Comparison of ENCODE assay signal across 8 cellular contexts in the genomic region with DNA sequence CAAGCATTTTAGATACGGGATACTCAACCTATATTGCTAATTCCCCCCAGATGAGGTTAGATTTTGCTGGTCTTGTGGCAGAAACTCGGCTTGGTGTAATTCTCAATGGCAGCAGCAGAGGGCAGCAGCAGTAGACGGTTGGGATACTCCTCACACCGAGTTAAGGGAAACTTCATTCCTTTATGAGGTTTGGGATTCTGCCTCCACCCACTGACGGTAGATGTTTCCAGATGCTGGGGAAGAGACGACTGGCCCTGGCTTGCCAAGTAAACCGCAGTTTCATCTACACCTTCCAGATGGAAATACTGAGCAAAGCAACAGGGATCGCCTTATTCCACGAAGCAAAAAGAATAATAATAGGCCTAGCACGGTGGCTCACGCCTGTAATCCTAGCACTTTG. TPM values are rescaled to one million over a fixed set of nuclear protein-coding genes. Genes with fewer than 3 reads are reported as not detected.
DNase-seq lines count a peak whose midpoint lies in the region; ATAC-seq lines count a peak whose summit lies in the region.

No MANE protein-coding gene starts in this region.

- no peak for ATAC-seq in HG03045 (IDR thresholded peaks at IDR 0.05; ENCODE audit: unreplicated experiment)

- no peaks in the 10 kb centered on the region for H3K4me1 ChIP-seq in CD4-positive, alpha-beta memory T cell (ENCODE audit: insufficient read depth, low read length)

- H3K27me3 ChIP-seq in CD4-positive, alpha-beta memory T cell (ENCODE audit: insufficient read depth, low read length) = no peaks in the 10 kb centered on the region

- H3K9me3 Mint-ChIP-seq in CD4-positive, alpha-beta memory T cell = peaks cover 0 to 4% (median 0%) of the 10 kb centered on the region in 8 donors
- no peaks in the 10 kb centered on the region for H3K9me3 Mint-ChIP-seq in activated CD4-positive, alpha-beta memory T cell treated with anti-CD3 and anti-CD28 coated beads, Interleukin-2, amount 10 ng/mL, durations not matched to agents 7 days and 5 days

- H3K27ac ChIP-seq in CD4-positive, alpha-beta memory T cell (ENCODE audit: low read depth, low read length) = no peak overlapping the region

- no peaks in the 10 kb centered on the region for H3K36me3 Mint-ChIP-seq in CD4-positive, alpha-beta memory T cell
- H3K36me3 Mint-ChIP-seq in activated CD4-positive, alpha-beta memory T cell treated with anti-CD3 and anti-CD28 coated beads, Interleukin-2, amount 10 ng/mL, durations not matched to agents 7 days and 5 days (ENCODE audit: low read depth) = no peaks in the 10 kb centered on the region

- POLR2A ChIA-PET in CD4-positive, alpha-beta memory T cell (lab: Charles Lee; ENCODE audit: partially characterized antibody) = no interaction called here
- POLR2A ChIA-PET in activated CD4-positive, alpha-beta memory T cell treated with anti-CD3 and anti-CD28 coated beads, Interleukin-2, amount 10 ng/mL, durations not matched to agents 7 days and 5 days (lab: Charles Lee) = no interaction called here

- peak; percentile 54 to 70 (median 63) for DNase-seq in CD4-positive, alpha-beta memory T cell
- DNase-seq in HPDE6-E6E7 (ENCODE audit: extremely low spot score) = peak; percentile 74
- peak; percentile 75 for DNase-seq in NCI-H82 treated with DMSO at 0.1 percent for 48 hours (lab: John Stamatoyannopoulos, UW; ENCODE audit: unreplicated experiment)
- peak; percentile 67 for DNase-seq in activated CD4-positive, alpha-beta memory T cell treated with anti-CD3 and anti-CD28 coated beads, Interleukin-2, amount 10 ng/mL, durations not matched to agents 7 days and 5 days
- DNase-seq in effector CD8-positive, alpha-beta T cell (lab: John Stamatoyannopoulos, UW) = peak; percentile 58
- peak; percentile 76 to 86 for DNase-seq in lung microvascular endothelial cell (ENCODE audit: low read depth in 2 of 2)
- peak; percentile 43 for DNase-seq in stimulated activated CD8-positive, alpha-beta memory T cell treated with anti-CD3 and anti-CD28 coated beads, Interleukin-12 subunit alpha, Interleukin-12 subunit beta, amount 100 ng/mL, for 4 hours (ENCODE audit: low read depth)

- H3K4me3 Mint-ChIP-seq in CD4-positive, alpha-beta memory T cell = no peak overlapping the region
- H3K4me3 Mint-ChIP-seq in activated CD4-positive, alpha-beta memory T cell treated with anti-CD3 and anti-CD28 coated beads, Interleukin-2, amount 10 ng/mL, durations not matched to agents 7 days and 5 days = no peak overlapping the region

- peaks cover 0 to 2% of the 10 kb centered on the region in 2 donors for H3K27me3 Mint-ChIP-seq in CD4-positive, alpha-beta memory T cell
- peaks cover 5% of the 10 kb centered on the region for H3K27me3 Mint-ChIP-seq in activated CD4-positive, alpha-beta memory T cell treated with anti-CD3 and anti-CD28 coated beads, Interleukin-2, amount 10 ng/mL, durations not matched to agents 7 days and 5 days

- no peaks in the 10 kb centered on the region for H3K36me3 ChIP-seq in CD4-positive, alpha-beta memory T cell (ENCODE audit: insufficient read depth, low read length)

- H3K4me1 Mint-ChIP-seq in CD4-positive, alpha-beta memory T cell = peaks cover 4 to 12% (median 6%) of the 10 kb centered on the region in 4 donors
- peaks cover 12% of the 10 kb centered on the region for H3K4me1 Mint-ChIP-seq in activated CD4-positive, alpha-beta memory T cell treated with anti-CD3 and anti-CD28 coated beads, Interleukin-2, amount 10 ng/mL, durations not matched to agents 7 days and 5 days

- intact Hi-C loops in CD4-positive, alpha-beta memory T cell (cut with micrococcal nuclease) = loop anchor here (1.0 kb wide), 4 partner anchors 20 to 431 kb away; no protein-coding TSS in a partner anchor

- CTCF ChIA-PET in CD4-positive, alpha-beta memory T cell (lab: Charles Lee; ENCODE audit: partially characterized antibody) = interaction anchor here (1.0 to 2.4 kb wide), 7 partner anchors 18 to 730 kb away, joined by 3 to 11 read pairs (median 5); a partner anchor contains a TSS
- CTCF ChIA-PET in activated CD4-positive, alpha-beta memory T cell treated with anti-CD3 and anti-CD28 coated beads, Interleukin-2, amount 10 ng/mL, durations not matched to agents 7 days and 5 days (lab: Charles Lee) = interaction anchor here (1.2 to 3.8 kb wide), 3 partner anchors 205 to 730 kb away, joined by 3 to 37 read pairs (median 5); a partner anchor contains a TSS

- peak overlapping the region in 2 of 7 donors; percentile 1 to 13 for H3K27ac Mint-ChIP-seq in CD4-positive, alpha-beta memory T cell
- no peak overlapping the region for H3K27ac Mint-ChIP-seq in activated CD4-positive, alpha-beta memory T cell treated with anti-CD3 and anti-CD28 coated beads, Interleukin-2, amount 10 ng/mL, durations not matched to agents 7 days and 5 days

- H3K9me3 ChIP-seq in CD4-positive, alpha-beta memory T cell (ENCODE audit: control insufficient read depth in 1 of 2, low read length in 2 of 2) = no peaks in the 10 kb centered on the region

- no peak overlapping the region for H3K4me3 ChIP-seq in CD4-positive, alpha-beta memory T cell (ENCODE audit: low read length in 2 of 2)

RNA-seq across cellular contexts. Expression of a gene that starts 8.2 kb away (rescaled TPM):
- 10 to 100 TPM; 12.6 to 13.2 TPM for total RNA-seq in CD4-positive, alpha-beta memory T cell
- 10 to 100 TPM; 16.2 to 24.5 TPM for polyA plus RNA-seq in CD4-positive, alpha-beta memory T cell
- total RNA-seq in activated CD4-positive, alpha-beta memory T cell treated with anti-CD3 and anti-CD28 coated beads, Interleukin-2, amount 10 ng/mL, durations not matched to agents 7 days and 5 days = 10 to 100 TPM; 18.7 to 19.1 TPM
- 12.5 and 14.6 TPM in 2 replicates for total RNA-seq in lung microvascular endothelial cell
